In the genomic region with DNA sequence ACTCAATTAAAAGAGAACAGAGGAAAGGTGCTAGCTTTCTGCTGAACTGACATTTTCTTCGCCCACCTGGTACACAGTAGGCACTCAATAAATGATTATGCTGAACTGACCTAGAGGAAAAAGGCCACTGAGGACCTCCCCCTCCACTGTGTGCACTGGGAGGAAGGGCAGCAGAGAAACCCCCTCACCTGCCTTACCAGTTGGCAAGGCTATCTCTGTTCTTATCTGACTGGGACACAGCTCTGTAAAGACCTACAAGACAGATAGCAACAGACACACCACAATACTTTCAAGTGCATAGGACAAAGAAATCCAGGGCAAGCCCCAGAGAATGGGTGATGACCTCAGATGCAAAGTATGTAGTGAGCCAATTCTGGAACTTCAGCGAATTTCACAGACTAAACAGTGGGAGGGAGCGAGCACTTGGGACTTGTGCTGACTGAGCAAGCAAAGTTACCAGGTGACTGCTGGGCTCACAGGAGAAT, we compare ENCODE assay signal across 8 cellular contexts. TPM values are rescaled to one million over a fixed set of nuclear protein-coding genes. Genes with fewer than 3 reads are reported as not detected.
DNase-seq lines count a peak whose midpoint lies in the region; ATAC-seq, FAIRE-seq and TF ChIP-seq lines count a peak whose summit lies in the region.

No MANE protein-coding gene starts in this region.

- H4K20me1 ChIP-seq in GM12878 (ENCODE audit: control insufficient read depth, insufficient read depth), result no peaks in the 10 kb centered on the region

- H3K4me2 ChIP-seq in GM12878 (ENCODE audit: control insufficient read depth, insufficient read depth), result no peak overlapping the region

- TF ChIP-seq EP300 in GM12878 (IDR thresholded peaks at IDR 0.05; ENCODE audit: borderline replicate concordance in 1 of 2, control insufficient read depth in 1 of 2, low read depth in 2 of 2, low read length in 2 of 2), result no peak

- H3K4me3 ChIP-seq in GM12878, result no peak overlapping the region
- H3K4me3 ChIP-seq in lower lobe of right lung, result no peak overlapping the region

- WGBS in GM12878 (ENCODE audit: insufficient coverage, insufficient replicate concordance, low lambda C conversion rate, missing lambda C conversion rate), result 50% methylated on average over 3 of the region's 3 CpGs

- H3K9me3 ChIP-seq in GM12878 (replicated peaks; ENCODE audit: control insufficient read depth, insufficient read depth, low read length), result no peaks in the 10 kb centered on the region; the same call in 1 of the 3 replicates
- H3K9me3 ChIP-seq in lower lobe of right lung, result no peaks in the 10 kb centered on the region

- no peak for TF ChIP-seq RAD21 in GM12878 (IDR thresholded peaks at IDR 0.05; ENCODE audit: insufficient read depth, low read depth, low read length)

- H3K9ac ChIP-seq in GM12878 (ENCODE audit: control insufficient read depth, insufficient read depth, low read length), result no peak overlapping the region

- BruUV-seq in GM12878 (replicated peaks; lab: Mats Ljungman, UMichigan), result no TSS peak

- no peak for TF ChIP-seq POLR2A in GM12878 (IDR thresholded peaks at IDR 0.05; ENCODE audit: low read depth, low read length)

- in situ Hi-C loops in GM12878 (cut with MboI), result no loop called here

- RAD21 ChIA-PET in GM12878 (lab: Charles Lee; ENCODE audit: unreplicated experiment), result interaction anchor here (1.1 to 2.2 kb wide), 3 partner anchors 15 to 102 kb away, joined by 4 to 5 read pairs (median 4); no protein-coding TSS in a partner anchor

- ATAC-seq in HG02870 (IDR thresholded peaks at IDR 0.05; ENCODE audit: unreplicated experiment) (peak; percentile 81), GM12878 (peak; percentile 48), lower lobe of right lung (peak; percentile 68 to 73), GM19035 (IDR thresholded peaks at IDR 0.05; ENCODE audit: unreplicated experiment) (no peak)

- CTCF ChIA-PET in GM12878 (lab: Yijun Ruan, JAX), result interaction anchor here (0.9 to 5.7 kb wide), 4 partner anchors 11 to 103 kb away, joined by 3 to 24 read pairs (median 6); no protein-coding TSS in a partner anchor

- peaks cover 20% of the 10 kb centered on the region for H3K79me2 ChIP-seq in GM12878 (ENCODE audit: control insufficient read depth, insufficient read depth, low read length)

- POLR2A ChIA-PET in GM12878 (lab: Charles Lee), result interaction anchor here (0.9 kb wide), 1 partner anchor 14 kb away, joined by 3 read pairs; no protein-coding TSS in a partner anchor

- no peak for FAIRE-seq in GM12878 (lab: Jason Lieb, UNC)

- peaks cover 36 to 63% of the 10 kb centered on the region in 2 experiments for H3K36me3 ChIP-seq in GM12878 (ENCODE audit: control insufficient read depth in 2 of 2, insufficient read depth in 2 of 2, low read length in 1 of 2)
- peaks cover 72% of the 10 kb centered on the region for H3K36me3 ChIP-seq in lower lobe of right lung

- H3K27me3 ChIP-seq in GM12878 (replicated peaks in 1 of 2; ENCODE audit: control insufficient read depth in 2 of 2, insufficient read depth in 2 of 2, low read length in 1 of 2), result no peaks in the 10 kb centered on the region
- no peaks in the 10 kb centered on the region for H3K27me3 ChIP-seq in lower lobe of right lung (ENCODE audit: low read depth)

- no peak for TF ChIP-seq CTCF in GM12878 (IDR thresholded peaks at IDR 0.05 in 2 of 3, conservative IDR thresholded peaks at IDR 0.05 in 1 of 3; ENCODE audit: control insufficient read depth in 2 of 3, extremely low read depth in 1 of 3, insufficient read depth in 1 of 3, low read depth in 3 of 3, low read length in 3 of 3)
- no peak for TF ChIP-seq CTCF in lower lobe of right lung (IDR thresholded peaks at IDR 0.05)

- H3K27ac ChIP-seq in GM12878 (ENCODE audit: control insufficient read depth, insufficient read depth) (no peak overlapping the region), lower lobe of right lung (peak overlapping the region; percentile 53)

- no peaks in the 10 kb centered on the region for H3K4me1 ChIP-seq in GM12878 (ENCODE audit: control insufficient read depth, insufficient read depth, low read length)
- peaks cover 48% of the 10 kb centered on the region for H3K4me1 ChIP-seq in lower lobe of right lung

- intact Hi-C loops in GM12878 (cut with micrococcal nuclease; ENCODE audit: unreplicated experiment), result no loop called here
- intact Hi-C loops in lower lobe of right lung (cut with DNase I), result no loop called here

- SMC1A ChIA-PET in GM12878 (lab: Charles Lee; ENCODE audit: uncharacterized antibody, unreplicated experiment), result interaction anchor here (0.9 to 1.6 kb wide), 5 partner anchors 21 to 102 kb away, joined by 3 to 4 read pairs (median 3); no protein-coding TSS in a partner anchor

- no peak overlapping the region for H2AFZ ChIP-seq in GM12878 (ENCODE audit: control insufficient read depth, low read depth, low read length)

- peak; percentile 91 for DNase-seq in AG08395 (ENCODE audit: low spot score)
- no peak for DNase-seq in GM12878 (ENCODE audit: low read depth, low spot score)
- no peak for DNase-seq in lower lobe of right lung
- no peak for DNase-seq in NCI-H2029 (lab: John Stamatoyannopoulos, UW)
- DNase-seq in NCI-H524 (lab: John Stamatoyannopoulos, UW), result no peak
- no peak for DNase-seq in GF-D8 (lab: John Stamatoyannopoulos, UW)

TF ChIP-seq in GM12878, 131 proteins besides CTCF, POLR2A, EP300 and RAD21 (continues in another document):
- no peak for TF ChIP-seq YY1 (IDR thresholded peaks at IDR 0.05; ENCODE audit: low read depth, low read length)
- TF ChIP-seq, protein P1, sequence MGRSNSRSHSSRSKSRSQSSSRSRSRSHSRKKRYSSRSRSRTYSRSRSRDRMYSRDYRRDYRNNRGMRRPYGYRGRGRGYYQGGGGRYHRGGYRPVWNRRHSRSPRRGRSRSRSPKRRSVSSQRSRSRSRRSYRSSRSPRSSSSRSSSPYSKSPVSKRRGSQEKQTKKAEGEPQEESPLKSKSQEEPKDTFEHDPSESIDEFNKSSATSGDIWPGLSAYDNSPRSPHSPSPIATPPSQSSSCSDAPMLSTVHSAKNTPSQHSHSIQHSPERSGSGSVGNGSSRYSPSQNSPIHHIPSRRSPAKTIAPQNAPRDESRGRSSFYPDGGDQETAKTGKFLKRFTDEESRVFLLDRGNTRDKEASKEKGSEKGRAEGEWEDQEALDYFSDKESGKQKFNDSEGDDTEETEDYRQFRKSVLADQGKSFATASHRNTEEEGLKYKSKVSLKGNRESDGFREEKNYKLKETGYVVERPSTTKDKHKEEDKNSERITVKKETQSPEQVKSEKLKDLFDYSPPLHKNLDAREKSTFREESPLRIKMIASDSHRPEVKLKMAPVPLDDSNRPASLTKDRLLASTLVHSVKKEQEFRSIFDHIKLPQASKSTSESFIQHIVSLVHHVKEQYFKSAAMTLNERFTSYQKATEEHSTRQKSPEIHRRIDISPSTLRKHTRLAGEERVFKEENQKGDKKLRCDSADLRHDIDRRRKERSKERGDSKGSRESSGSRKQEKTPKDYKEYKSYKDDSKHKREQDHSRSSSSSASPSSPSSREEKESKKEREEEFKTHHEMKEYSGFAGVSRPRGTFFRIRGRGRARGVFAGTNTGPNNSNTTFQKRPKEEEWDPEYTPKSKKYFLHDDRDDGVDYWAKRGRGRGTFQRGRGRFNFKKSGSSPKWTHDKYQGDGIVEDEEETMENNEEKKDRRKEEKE (IDR thresholded peaks at IDR 0.05), result no peak
- TF ChIP-seq, protein P2, sequence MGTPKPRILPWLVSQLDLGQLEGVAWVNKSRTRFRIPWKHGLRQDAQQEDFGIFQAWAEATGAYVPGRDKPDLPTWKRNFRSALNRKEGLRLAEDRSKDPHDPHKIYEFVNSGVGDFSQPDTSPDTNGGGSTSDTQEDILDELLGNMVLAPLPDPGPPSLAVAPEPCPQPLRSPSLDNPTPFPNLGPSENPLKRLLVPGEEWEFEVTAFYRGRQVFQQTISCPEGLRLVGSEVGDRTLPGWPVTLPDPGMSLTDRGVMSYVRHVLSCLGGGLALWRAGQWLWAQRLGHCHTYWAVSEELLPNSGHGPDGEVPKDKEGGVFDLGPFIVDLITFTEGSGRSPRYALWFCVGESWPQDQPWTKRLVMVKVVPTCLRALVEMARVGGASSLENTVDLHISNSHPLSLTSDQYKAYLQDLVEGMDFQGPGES (IDR thresholded peaks at IDR 0.05), result no peak
- TF ChIP-seq, protein P3, sequence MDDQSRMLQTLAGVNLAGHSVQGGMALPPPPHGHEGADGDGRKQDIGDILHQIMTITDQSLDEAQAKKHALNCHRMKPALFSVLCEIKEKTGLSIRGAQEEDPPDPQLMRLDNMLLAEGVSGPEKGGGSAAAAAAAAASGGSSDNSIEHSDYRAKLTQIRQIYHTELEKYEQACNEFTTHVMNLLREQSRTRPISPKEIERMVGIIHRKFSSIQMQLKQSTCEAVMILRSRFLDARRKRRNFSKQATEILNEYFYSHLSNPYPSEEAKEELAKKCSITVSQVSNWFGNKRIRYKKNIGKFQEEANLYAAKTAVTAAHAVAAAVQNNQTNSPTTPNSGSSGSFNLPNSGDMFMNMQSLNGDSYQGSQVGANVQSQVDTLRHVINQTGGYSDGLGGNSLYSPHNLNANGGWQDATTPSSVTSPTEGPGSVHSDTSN (IDR thresholded peaks at IDR 0.05; ENCODE audit: insufficient replicate concordance, low read depth, low read length), result no peak

RNA-seq across cellular contexts. Expression of a gene that starts 30.4 kb away (rescaled TPM):
- total RNA-seq in GM12878 (2013; cell fraction: nucleolus; rRNA removed), result 93.6 and 94.6 TPM in 2 replicates
- total RNA-seq in GM12878 (2014; rRNA removed) (86.5 and 95.7 TPM in 2 replicates), GM12878 (2014; rRNA removed; fragmentation: Illumina TruSeq; extraction: Trizol) (204 and 212 TPM in 2 replicates), GM12878 (2021) (527 and 530 TPM in 2 replicates), lower lobe of right lung (178 TPM)
- 553 TPM for polyA plus RNA-seq in GM12878 (2011; ENCODE audit: low read depth)
- polyA plus RNA-seq in GM12878 (2011; rRNA removed) (133 and 220 TPM in 2 replicates), GM12878 (2014; fragmentation: Illumina TruSeq; extraction: Trizol) (688 and 698 TPM in 2 replicates), GM12878 (2014; fragmentation: Nextera tagmentation; extraction: Ambion mirVana) (100 to 1,000 TPM; 133 to 338 TPM), GM12878 (2014; rRNA removed) (280 and 305 TPM in 2 replicates), GM12878 (2016; fragmentation: Nextera tagmentation; extraction: Ambion mirVana) (100 to 1,000 TPM; 689 to 714 TPM)
- polyA plus RNA-seq in GM12878 (2011; cell fraction: cytosol; rRNA removed), result 344 and 508 TPM in 2 replicates
- 200 and 240 TPM in 2 replicates for polyA plus RNA-seq in GM12878 (2011; cell fraction: nucleus; rRNA removed)
- 602 and 737 TPM in 2 replicates for polyA plus RNA-seq in GM12878 (2012)
- polyA minus RNA-seq in GM12878 (2011; rRNA and poly(A)+ RNA removed), result 275 and 304 TPM in 2 replicates
- 146 and 173 TPM in 2 replicates for polyA minus RNA-seq in GM12878 (2011; cell fraction: cytosol; rRNA and poly(A)+ RNA removed)
- polyA minus RNA-seq in GM12878 (2011; cell fraction: nucleus; rRNA and poly(A)+ RNA removed), result 58.8 and 86.6 TPM in 2 replicates
